11 cellular contexts compared by ENCODE assay signal in genomic region chr19:18587561-18587960, GRCh38. TPM values are rescaled to one million over a fixed set of nuclear protein-coding genes. Genes with fewer than 3 reads are reported as not detected.
DNase-seq lines count a peak whose midpoint lies in the region; ATAC-seq and TF ChIP-seq lines count a peak whose summit lies in the region.
"Had no signal": no experiment of that assay in that cellular context is flagged by ENCODE, and none has a peak within 500 bp of the region (broad histone marks: within the 10 kb centered on the region; RNA-seq: fewer than 3 reads in every experiment).

No MANE protein-coding gene starts in this region.

- H3K4me3 ChIP-seq in transverse colon, result no peak overlapping the region

- ATAC-seq in activated naive CD4-positive, alpha-beta T cell treated with anti-CD3 and anti-CD28 coated beads, Interleukin-2, amount 50 U/mL, for 72 hours, result no peak
- no peak for ATAC-seq in WTC11

- intact Hi-C loops in transverse colon (cut with DNase I; ENCODE audit: low total_unique reads), result no loop called here

- H3K4me1 ChIP-seq in transverse colon, result peaks cover 5 to 23% (median 12%) of the 10 kb centered on the region in 4 donors

- POLR2A ChIA-PET in WTC11 (lab: Charles Lee), result interaction anchor here (0.6 to 0.7 kb wide), 2 partner anchors 17 to 82 kb away, joined by 4 to 9 read pairs; no protein-coding TSS in a partner anchor

- H3K36me3 ChIP-seq in transverse colon, result peaks cover 0 to 4% (median 0%) of the 10 kb centered on the region in 4 donors

- H3K4me3 Mint-ChIP-seq in WTC11, result peak overlapping the region; percentile 86

- CTCF ChIA-PET in WTC11 (lab: Charles Lee), result interaction anchor here (0.6 to 4.5 kb wide), 19 partner anchors 10 to 280 kb away, joined by 3 to 39 read pairs (median 5); partner anchors contain the start of genes ELL, KXD1, UBA52 and UPF1

- no peaks in the 10 kb centered on the region for H3K9me3 ChIP-seq in transverse colon
- H3K9me3 ChIP-seq: testis had no signal

- no peaks in the 10 kb centered on the region for H3K27me3 ChIP-seq in layer of hippocampus (ENCODE audit: control insufficient read depth, insufficient read depth, low read length)
- no peaks in the 10 kb centered on the region for H3K27me3 ChIP-seq in transverse colon
- H3K27me3 ChIP-seq: testis had no signal

- H3K4me1 Mint-ChIP-seq in WTC11, result peaks cover 22% of the 10 kb centered on the region

- no peak for DNase-seq in activated naive CD4-positive, alpha-beta T cell treated with anti-CD3 and anti-CD28 coated beads, Interleukin-2, amount 50 U/mL, for 72 hours (ENCODE audit: low spot score in 2 of 2)
- no peak for DNase-seq in activated naive CD4-positive, alpha-beta T cell treated with anti-CD3 and anti-CD28 coated beads, Interleukin-2, amount 50 U/mL, for 16 hours
- DNase-seq in WTC11 (ENCODE audit: low spot score) (no peak), transverse colon (no peak), cerebellar nuclear complex (lab: John Stamatoyannopoulos, UW) (no peak), NCI-H524 treated with DMSO at 0.1 percent for 48 hours (lab: John Stamatoyannopoulos, UW) (no peak)
- no peak for DNase-seq in stimulated activated CD4-positive, alpha-beta T cell treated with anti-CD3 and anti-CD28 coated beads, Interleukin-4, amount 100 ng/mL, for 4 hours
- DNase-seq: foreskin fibroblast; stimulated activated CD4-positive, alpha-beta T cell treated with anti-CD3 and anti-CD28 coated beads, Interleukin-15, amount 100 ng/mL, for 24 hours; testis had no signal

- WGBS in transverse colon (ENCODE audit: low coverage in 1 of 2), 2 donors, result 92 to 100% methylated on average over 3 to 12 of the region's 12 CpGs

- TF ChIP-seq EP300 in transverse colon (IDR thresholded peaks at IDR 0.05; ENCODE audit: low read depth), result no peak

- peak overlapping the region; percentile 67 to 78 for H3K27ac Mint-ChIP-seq in activated naive CD4-positive, alpha-beta T cell treated with anti-CD3 and anti-CD28 coated beads, Interleukin-2, amount 50 U/mL, for 72 hours
- H3K27ac Mint-ChIP-seq in WTC11, result no peak overlapping the region

- H3K27ac ChIP-seq in layer of hippocampus (ENCODE audit: low read depth, low read length) (peak overlapping the region; percentile 91), transverse colon (peak overlapping the region in 3 of 4 donors; percentile 86 to 96 (median 94))

- TF ChIP-seq CTCF in WTC11 (IDR thresholded peaks at IDR 0.05), result no peak
- no peak for TF ChIP-seq CTCF in transverse colon (IDR thresholded peaks at IDR 0.05)

- no peak for TF ChIP-seq POLR2A in transverse colon (IDR thresholded peaks at IDR 0.05)

- H3K27me3 Mint-ChIP-seq in WTC11 (ENCODE audit: low read depth), result peaks cover 10% of the 10 kb centered on the region

- peaks cover 0 to 8% of the 10 kb centered on the region in 2 donors for H3K36me3 Mint-ChIP-seq in activated naive CD4-positive, alpha-beta T cell treated with anti-CD3 and anti-CD28 coated beads, Interleukin-2, amount 50 U/mL, for 72 hours
- 0 out of 2 replicates have a peak, but pooled peaks cover 3% of the 10 kb centered on the region for H3K36me3 Mint-ChIP-seq in WTC11

- H3K9me3 Mint-ChIP-seq in activated naive CD4-positive, alpha-beta T cell treated with anti-CD3 and anti-CD28 coated beads, Interleukin-2, amount 50 U/mL, for 72 hours, result no peaks in the 10 kb centered on the region
- 0 out of 2 replicates have a peak, but pooled peaks cover 3% of the 10 kb centered on the region for H3K9me3 Mint-ChIP-seq in WTC11

- in situ Hi-C loops in transverse colon (cut with MboI; ENCODE audit: low pct_ligation_motif_present in 1 of 4, low pct_unique_long_range_greater_than_20kb in 1 of 4, low sequenced_read_pairs in 3 of 4), result loop anchor here in 3 of 4 donors (25.0 kb wide), 2 partner anchors 125 to 250 kb away; partner anchors contain the start of gene UPF1 (in 2 of the 3)

TF ChIP-seq in WTC11, 78 proteins besides CTCF, POLR2A, EP300 and RAD21:
- no peak for TF ChIP-seq SMAD3 (CRISPR knock-in tag; IDR thresholded peaks at IDR 0.05; ENCODE audit: borderline replicate concordance)

RNA-seq across cellular contexts. Expression of gene REX1BD, which starts 1.0 kb away (rescaled TPM):
- total RNA-seq in activated naive CD4-positive, alpha-beta T cell treated with anti-CD3 and anti-CD28 coated beads, Interleukin-2, amount 50 U/mL, for 72 hours, result 10 to 100 TPM; 25.2 to 64.0 TPM
- 90.2 to 107 TPM (median 99.0 TPM) in 3 replicates for total RNA-seq in WTC11 (2021)
- total RNA-seq in transverse colon, result 100 to 1,000 TPM in 2 of 4 donors, 10 to 100 TPM in 2; 75.1 to 171 (median 121) TPM

RNA-seq across cellular contexts. Expression of gene UBA52, which starts 15.9 kb away (rescaled TPM):
- 1,000 to 10,000 TPM; 1,677 to 1,782 TPM for total RNA-seq in activated naive CD4-positive, alpha-beta T cell treated with anti-CD3 and anti-CD28 coated beads, Interleukin-2, amount 50 U/mL, for 72 hours
- 1,300 to 1,361 TPM (median 1,328 TPM) in 3 replicates for total RNA-seq in WTC11 (2021)
- 100 to 1,000 TPM; 421 to 735 (median 566) TPM for total RNA-seq in transverse colon

RNA-seq across cellular contexts. Expression of gene CRLF1, which starts 19.0 kb away (rescaled TPM):
- not detected for total RNA-seq in activated naive CD4-positive, alpha-beta T cell treated with anti-CD3 and anti-CD28 coated beads, Interleukin-2, amount 50 U/mL, for 72 hours
- 36.4 to 55.8 TPM (median 51.4 TPM) in 3 replicates for total RNA-seq in WTC11 (2021)
- total RNA-seq in transverse colon, result 10 to 100 TPM in 1 of 4 donors, 1 to 10 TPM in 3; 1.1 to 21.0 (median 6.1) TPM

RNA-seq across cellular contexts. Expression of gene TMEM59L, which starts 25.1 kb away (rescaled TPM):
- under 1 TPM in 1 of 2 donors, not detected in 1; 0.64 TPM for total RNA-seq in activated naive CD4-positive, alpha-beta T cell treated with anti-CD3 and anti-CD28 coated beads, Interleukin-2, amount 50 U/mL, for 72 hours
- total RNA-seq in WTC11 (2021) (14.8 to 30.0 TPM (median 27.3 TPM) in 3 replicates), transverse colon (10 to 100 TPM in 2 of 4 donors, under 1 TPM in 2; 0.48 to 21.7 (median 8.6) TPM)

RNA-seq across cellular contexts. Expression of gene KXD1, which starts 29.9 kb away (rescaled TPM):
- total RNA-seq in activated naive CD4-positive, alpha-beta T cell treated with anti-CD3 and anti-CD28 coated beads, Interleukin-2, amount 50 U/mL, for 72 hours, result 100 to 1,000 TPM in 1 of 2 donors, 10 to 100 TPM in 1; 75.8 to 122 TPM
- total RNA-seq in WTC11 (2021) (136 to 155 TPM (median 154 TPM) in 3 replicates), transverse colon (100 to 1,000 TPM in 2 of 4 donors, 10 to 100 TPM in 2; 62.1 to 195 (median 98.0) TPM)
